23 cellular contexts compared by ENCODE assay signal in the genomic region with DNA sequence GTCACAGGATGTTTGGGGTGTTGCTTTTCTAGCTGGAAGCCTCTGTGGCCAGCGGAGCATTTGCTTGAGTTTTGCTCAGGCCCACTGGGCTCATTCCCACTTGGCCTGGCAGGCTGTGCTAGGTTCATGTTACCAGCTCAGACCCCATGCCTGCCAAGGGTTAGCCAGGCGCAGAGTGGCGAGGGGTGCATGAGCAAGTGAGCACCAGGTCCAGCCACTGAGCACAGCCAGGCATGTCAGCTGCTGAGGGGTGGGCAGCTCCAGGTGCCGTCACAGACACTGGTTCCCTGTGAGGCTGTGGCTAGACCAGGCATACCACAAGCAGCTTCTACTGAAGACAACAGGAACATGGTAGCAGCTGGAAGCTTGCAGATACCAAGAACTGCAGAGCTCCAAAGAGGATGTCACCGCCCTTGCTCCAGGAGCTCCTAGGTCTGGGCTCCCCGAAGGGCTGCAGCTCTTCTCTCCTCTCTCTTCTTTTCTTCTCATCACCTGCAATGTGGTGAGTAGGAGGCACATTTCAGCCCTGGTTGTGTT. TPM values are rescaled to one million over a fixed set of nuclear protein-coding genes. Genes with fewer than 3 reads are reported as not detected.
"Had no signal": no experiment of that assay in that cellular context is flagged by ENCODE, and none has a peak within 500 bp of the region (broad histone marks: within the 10 kb centered on the region; RNA-seq: fewer than 3 reads in every experiment).

No MANE protein-coding gene starts in this region.

- ATAC-seq: naive thymus-derived CD4-positive, alpha-beta T cell; pancreas; right cardiac atrium had no signal

- DNase-seq: hypothalamus; immature natural killer cell; kidney; left ventricle myocardium inferior; mesendoderm; naive thymus-derived CD4-positive, alpha-beta T cell; nucleus accumbens; retina; small intestine; spleen; stimulated activated CD4-positive, alpha-beta T cell treated with anti-CD3 and anti-CD28 coated beads, Interleukin-4, amount 100 ng/mL, for 24 hours; stimulated activated naive CD4-positive, alpha-beta T cell; tibial artery; uterus had no signal

- H3K4me3 ChIP-seq: left ventricle myocardium inferior, lung, pancreas, prostate gland, spleen, suprapubic skin, thoracic aorta, tibial artery, uterus had no signal

- H3K9me3 ChIP-seq: pancreas, prostate gland, suprapubic skin, thoracic aorta, tibial artery, uterus had no signal

- H3K27me3 ChIP-seq: pancreas, spleen, suprapubic skin, tibial artery, uterus had no signal

- H3K4me1 ChIP-seq: left ventricle myocardium inferior, pancreas, prostate gland, spleen, suprapubic skin, tibial artery, uterus had no signal

- H3K36me3 ChIP-seq: left ventricle myocardium inferior, pancreas, prostate gland, spleen, suprapubic skin, thoracic aorta, tibial artery, uterus had no signal

- H3K27ac ChIP-seq: left ventricle myocardium inferior, pancreas, prostate gland, spleen, suprapubic skin, thoracic aorta, tibial artery, uterus had no signal

- FAIRE-seq: islet of Langerhans, kidney, pancreas, small intestine had no signal

RNA-seq across cellular contexts. Expression of gene CYYR1, which starts 52.0 kb away (rescaled TPM):
- total RNA-seq: naive thymus-derived CD4-positive, alpha-beta T cell; natural killer cell treated with Interleukin-12 subunit alpha and Interleukin-12 subunit beta and Interleukin-15 and Interleukin-18, amount 100 ng/mL, for 72 hours; osteoblast had no signal
- polyA plus RNA-seq: immature natural killer cell; naive thymus-derived CD4-positive, alpha-beta T cell had no signal
